In the genomic region with DNA sequence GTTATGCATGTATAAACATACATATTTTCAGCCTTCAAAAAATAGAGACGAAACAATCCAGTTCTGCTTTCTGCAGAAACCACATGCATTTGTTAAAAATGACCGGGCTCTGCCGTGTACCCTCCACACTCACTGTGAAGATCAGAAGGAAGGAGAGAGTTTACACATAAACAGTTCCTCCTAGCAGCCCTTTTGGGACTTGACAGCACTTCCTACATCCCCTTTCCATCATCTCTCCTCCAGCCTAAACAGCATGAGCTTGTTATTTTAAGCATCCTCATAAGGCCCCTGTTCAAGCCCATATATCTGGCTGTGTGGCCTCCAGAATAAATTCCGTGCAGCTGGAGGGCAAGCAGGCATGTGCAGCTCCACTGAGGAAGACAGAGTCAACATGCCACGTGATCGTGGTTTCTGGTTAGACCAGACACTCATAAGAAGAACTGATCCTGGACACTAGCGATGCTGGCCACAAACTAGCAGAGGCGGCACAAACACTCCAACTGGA, we compare ENCODE assay signal across 7 cellular contexts. TPM values are rescaled to one million over a fixed set of nuclear protein-coding genes. Genes with fewer than 3 reads are reported as not detected.
DNase-seq lines count a peak whose midpoint lies in the region; ATAC-seq and TF ChIP-seq lines count a peak whose summit lies in the region.

No MANE protein-coding gene starts in this region.

- H3K27me3 ChIP-seq in breast epithelium: no peaks in the 10 kb centered on the region

- TF ChIP-seq CTCF in breast epithelium (IDR thresholded peaks at IDR 0.05): no peak

- peak; percentile 91 for DNase-seq in NOMO-1 treated with DMSO at 0.1 percent for 48 hours (lab: John Stamatoyannopoulos, UW; ENCODE audit: unreplicated experiment)
- DNase-seq in pons (ENCODE audit: low spot score): peak; percentile 69
- DNase-seq in activated T-cell treated with anti-CD3 and anti-CD28 coated beads for 4 hours: no peak
- DNase-seq in NCI-H187 treated with DMSO at 0.1 percent for 48 hours (lab: John Stamatoyannopoulos, UW): no peak
- DNase-seq in breast epithelium (ENCODE audit: low spot score in 2 of 2): no peak

- no peak overlapping the region for H3K27ac ChIP-seq in breast epithelium

- no peaks in the 10 kb centered on the region for H3K4me1 ChIP-seq in breast epithelium

- intact Hi-C loops in breast epithelium (cut with DNase I; ENCODE audit: low total_unique reads): no loop called here

- ATAC-seq in GM19025 (IDR thresholded peaks at IDR 0.05; ENCODE audit: low read depth, unreplicated experiment) (peak; percentile 66), HG02763 (IDR thresholded peaks at IDR 0.05; ENCODE audit: unreplicated experiment) (peak; percentile 77)

- H3K36me3 ChIP-seq in breast epithelium: no peaks in the 10 kb centered on the region

- no peak overlapping the region for H3K4me3 ChIP-seq in breast epithelium

- no peaks in the 10 kb centered on the region for H3K9me3 ChIP-seq in breast epithelium

- TF ChIP-seq POLR2A in breast epithelium (IDR thresholded peaks at IDR 0.05): no peak

RNA-seq across cellular contexts. Expression of a gene that starts 42.2 kb away (rescaled TPM):
- under 1 TPM; under 0.01 to 0.29 (median 0.16) TPM for total RNA-seq in breast epithelium

Comparison
In these comparisons a context has a peak if more than half of its experiments do, and no peak if none do; other contexts are left out.
1. DNase-seq: peak in NOMO-1 treated with DMSO at 0.1 percent for 48 hours (single experiment) and pons (single experiment); none in activated T-cell treated with anti-CD3 and anti-CD28 coated beads for 4 hours (single experiment), NCI-H187 treated with DMSO at 0.1 percent for 48 hours (single experiment) and breast epithelium (0 of 2).